30 cellular contexts compared by ENCODE assay signal in the genomic region with DNA sequence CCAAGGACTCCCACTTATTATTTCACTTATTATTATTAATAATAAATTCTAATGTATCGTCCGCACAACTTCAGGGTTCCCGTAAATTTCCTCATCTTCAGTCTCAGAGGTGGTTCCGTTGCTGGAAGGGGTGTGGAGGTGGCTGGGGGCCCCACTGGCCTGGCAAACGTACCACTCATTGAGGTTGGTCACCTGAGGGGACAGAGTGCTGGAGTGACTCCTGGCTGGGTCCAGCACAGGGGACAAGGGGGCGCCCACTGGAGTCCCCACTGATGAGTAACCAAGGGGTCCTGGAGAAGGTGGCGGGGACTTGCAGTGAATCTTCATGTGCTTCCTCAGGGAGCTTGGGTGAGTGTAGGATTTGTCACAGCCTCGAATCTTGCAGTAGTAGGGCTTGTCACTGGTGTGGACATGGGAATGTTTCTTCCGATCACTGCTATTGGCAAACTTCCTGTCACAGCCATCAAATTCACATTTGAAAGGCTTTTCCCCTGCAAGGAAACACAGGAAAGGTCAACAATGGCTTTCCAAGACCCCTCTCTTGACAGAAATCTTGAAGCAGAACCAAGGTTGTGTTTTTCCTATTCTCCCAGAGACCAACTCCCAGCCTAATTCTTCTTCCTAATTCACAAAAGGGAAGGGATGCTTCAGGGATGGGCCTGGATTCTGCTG. TPM values are rescaled to one million over a fixed set of nuclear protein-coding genes. Genes with fewer than 3 reads are reported as not detected.
DNase-seq lines count a peak whose midpoint lies in the region; ATAC-seq and TF ChIP-seq lines count a peak whose summit lies in the region.
"Had no signal": no experiment of that assay in that cellular context is flagged by ENCODE, and none has a peak within 500 bp of the region (broad histone marks: within the 10 kb centered on the region; RNA-seq: fewer than 3 reads in every experiment).

No MANE protein-coding gene starts in this region.

- H2AFZ ChIP-seq in GM23338 (no peak overlapping the region), neural progenitor cell (replicated peaks) (no peak overlapping the region)
- H2AFZ ChIP-seq: PC-9 had no signal

- H3K36me3 ChIP-seq in GM23338 (ENCODE audit: insufficient read depth), result peaks cover 21% of the 10 kb centered on the region
- H3K36me3 ChIP-seq in HUES64 (ENCODE audit: insufficient read depth, low read length), result peaks cover 59% of the 10 kb centered on the region
- H3K36me3 ChIP-seq in neural progenitor cell, result peaks cover 14% of the 10 kb centered on the region
- H3K36me3 ChIP-seq: upper lobe of right lung had no signal

- no peak overlapping the region for H3K9ac ChIP-seq in HUES64 (ENCODE audit: low read depth, low read length)
- H3K9ac ChIP-seq in neural progenitor cell, result no peak overlapping the region

- H3K4me1 Mint-ChIP-seq in GM23338 (peaks cover 50% of the 10 kb centered on the region), neural progenitor cell (peaks cover 56% of the 10 kb centered on the region)

- peaks cover 67% of the 10 kb centered on the region for H3K4me1 ChIP-seq in GM23338 (ENCODE audit: insufficient read depth)
- peaks cover 46% of the 10 kb centered on the region for H3K4me1 ChIP-seq in HUES64 (ENCODE audit: insufficient read depth, low read length)
- H3K4me1 ChIP-seq in neural progenitor cell, result peaks cover 65% of the 10 kb centered on the region

- H3K4me3 Mint-ChIP-seq in GM23338, result peak overlapping the region; percentile 88
- peak overlapping the region; percentile 99 for H3K4me3 Mint-ChIP-seq in neural progenitor cell
- H3K4me3 Mint-ChIP-seq: activated CD4-positive, alpha-beta memory T cell treated with anti-CD3 and anti-CD28 coated beads, Interleukin-2, amount 10 ng/mL, durations not matched to agents 7 days and 5 days; activated naive CD8-positive, alpha-beta T cell treated with anti-CD3 and anti-CD28 coated beads, Interleukin-2, amount 10 ng/mL, durations not matched to agents 7 days and 5 days had no signal

- H3K27ac ChIP-seq in GM23338 (ENCODE audit: low read depth) (no peak overlapping the region), HUES64 (ENCODE audit: low read depth, low read length) (no peak overlapping the region), cingulate gyrus (ENCODE audit: low read depth, low read length) (peak overlapping the region; percentile 33), neural progenitor cell (no peak overlapping the region)
- H3K27ac ChIP-seq: PC-9, upper lobe of right lung had no signal

- TF ChIP-seq CTCF in GM23338 (conservative IDR thresholded peaks at IDR 0.05; ENCODE audit: low read depth in 2 of 2), result no peak
- no peak for TF ChIP-seq CTCF in neural progenitor cell (IDR thresholded peaks at IDR 0.05)

- peaks cover 6% of the 10 kb centered on the region for H3F3A ChIP-seq in GM23338 (replicated peaks; ENCODE audit: low read depth)
- peaks cover 88% of the 10 kb centered on the region for H3F3A ChIP-seq in neural progenitor cell (ENCODE audit: low read depth)

- H3K4me2 ChIP-seq in GM23338 (peak overlapping the region; percentile 85), neural progenitor cell (peak overlapping the region; percentile 98)
- H3K4me2 ChIP-seq: PC-9 had no signal

- H3K27ac Mint-ChIP-seq in GM23338, result no peak overlapping the region
- peak overlapping the region; percentile 100 for H3K27ac Mint-ChIP-seq in neural progenitor cell
- H3K27ac Mint-ChIP-seq: activated CD4-positive, alpha-beta memory T cell treated with anti-CD3 and anti-CD28 coated beads, Interleukin-2, amount 10 ng/mL, durations not matched to agents 7 days and 5 days had no signal

- DNase-seq in GM23338 (ENCODE audit: low spot score) (no peak), neural progenitor cell (ENCODE audit: low spot score) (no peak), SK-N-DZ (ENCODE audit: low spot score) (no peak)
- DNase-seq: activated CD4-positive, alpha-beta memory T cell treated with anti-CD3 and anti-CD28 coated beads, Interleukin-2, amount 10 ng/mL, durations not matched to agents 7 days and 5 days; activated CD4-positive, alpha-beta T cell treated with anti-CD3 and anti-CD28 coated beads for 1 hour; activated naive CD8-positive, alpha-beta T cell treated with anti-CD3 and anti-CD28 coated beads, Interleukin-2, amount 10 ng/mL, durations not matched to agents 7 days and 5 days; activated T-cell treated with anti-CD3 and anti-CD28 coated beads for 4 hours; aorta; COR-L47; GDM1; kidney; NCI-H187; NCI-H524; PC-9; stimulated activated CD4-positive, alpha-beta T cell treated with anti-CD3 and anti-CD28 coated beads, Interleukin-15, amount 100 ng/mL, for 24 hours; stimulated activated CD4-positive, alpha-beta T cell treated with anti-CD3 and anti-CD28 coated beads, Interleukin-4, amount 100 ng/mL, for 4 hours; T-helper 2 cell; upper lobe of right lung had no signal

- no peaks in the 10 kb centered on the region for H3K9me2 ChIP-seq in GM23338 (ENCODE audit: insufficient read depth)

- H3K36me3 Mint-ChIP-seq in GM23338 (ENCODE audit: low read depth) (peaks cover 60% of the 10 kb centered on the region), neural progenitor cell (peaks cover 47% of the 10 kb centered on the region)

- H3K27me3 ChIP-seq in GM23338 (ENCODE audit: insufficient read depth), result peaks cover 72% of the 10 kb centered on the region
- peaks cover 53% of the 10 kb centered on the region for H3K27me3 ChIP-seq in HUES64 (ENCODE audit: insufficient read depth, low read length)
- peaks cover 11% of the 10 kb centered on the region for H3K27me3 ChIP-seq in neural progenitor cell

- peak overlapping the region; percentile 91 for H3K4me3 ChIP-seq in GM23338
- H3K4me3 ChIP-seq in HUES64 (ENCODE audit: low read length), result peak overlapping the region; percentile 97; the same call in 1 of the 2 replicates
- H3K4me3 ChIP-seq in neural progenitor cell, result peak overlapping the region; percentile 96
- H3K4me3 ChIP-seq: PC-9, upper lobe of right lung had no signal

- ATAC-seq in GM23338 (no peak), HG03280 (IDR thresholded peaks at IDR 0.05; ENCODE audit: unreplicated experiment) (no peak), HG02885 (IDR thresholded peaks at IDR 0.05; ENCODE audit: poor library complexity, unreplicated experiment) (no peak)
- ATAC-seq: esophagus mucosa, Right ventricle myocardium inferior, upper lobe of right lung had no signal

- H3K79me2 ChIP-seq in GM23338 (replicated peaks; ENCODE audit: insufficient read depth) (peaks cover 52% of the 10 kb centered on the region), neural progenitor cell (ENCODE audit: low read depth) (peaks cover 97% of the 10 kb centered on the region)

- H4K20me1 ChIP-seq in GM23338 (replicated peaks; ENCODE audit: insufficient read depth) (peaks cover 40% of the 10 kb centered on the region), neural progenitor cell (ENCODE audit: low read depth) (peaks cover 87% of the 10 kb centered on the region)

- H3K9me3 ChIP-seq in HUES64 (ENCODE audit: insufficient read depth, low read depth, low read length) (no peaks in the 10 kb centered on the region), neural progenitor cell (ENCODE audit: low read depth) (no peaks in the 10 kb centered on the region)
- H3K9me3 ChIP-seq: upper lobe of right lung had no signal

- H3K9me3 Mint-ChIP-seq in GM23338, result peaks cover 4% of the 10 kb centered on the region; the same call in 2 of the 3 replicates
- peaks cover 15% of the 10 kb centered on the region for H3K9me3 Mint-ChIP-seq in neural progenitor cell
- H3K9me3 Mint-ChIP-seq: activated CD4-positive, alpha-beta memory T cell treated with anti-CD3 and anti-CD28 coated beads, Interleukin-2, amount 10 ng/mL, durations not matched to agents 7 days and 5 days; activated naive CD8-positive, alpha-beta T cell treated with anti-CD3 and anti-CD28 coated beads, Interleukin-2, amount 10 ng/mL, durations not matched to agents 7 days and 5 days had no signal

- 89% methylated on average over 8 of the region's 9 CpGs for WGBS in HUES64

- H3K27me3 Mint-ChIP-seq in GM23338 (ENCODE audit: insufficient read depth, low read depth, poor library complexity) (peaks cover 38% of the 10 kb centered on the region), neural progenitor cell (ENCODE audit: insufficient read depth, low read depth) (peaks cover 18% of the 10 kb centered on the region)

TF ChIP-seq in GM23338, 12 proteins besides CTCF, POLR2A, EP300 and RAD21 (continues in another document):
- TF ChIP-seq ZNF331 (CRISPR knock-in tag; IDR thresholded peaks at IDR 0.05; ENCODE audit: low read depth), result no peak

RNA-seq across cellular contexts. Expression of a gene that starts 6.1 kb away (rescaled TPM):
- 28.0 and 32.6 TPM in 2 replicates for total RNA-seq in GM23338 (2014; rRNA removed; shearing (Covaris generic))
- polyA plus RNA-seq in GM23338 (2016; fragmentation: Nextera tagmentation; extraction: Ambion mirVana), result 14.1 and 17.2 TPM in 2 replicates
- 25.6 TPM for polyA plus RNA-seq in HUES64 (2013, experiment 1 of 2)
- 25.2 TPM for polyA plus RNA-seq in HUES64 (2013, experiment 2 of 2)
- total RNA-seq in neural progenitor cell (ENCODE audit: low replicate concordance), result 29.0 and 35.7 TPM in 2 replicates
- 0.01 TPM in 1 of 2 replicates, not detected in the other for polyA plus RNA-seq in SK-N-DZ (2014; cell fraction: cytosol; rRNA removed)
- not detected in 2 replicates for polyA plus RNA-seq in SK-N-DZ (2014; cell fraction: nucleus; rRNA removed)
- total RNA-seq: activated CD4-positive, alpha-beta memory T cell treated with anti-CD3 and anti-CD28 coated beads, Interleukin-2, amount 10 ng/mL, durations not matched to agents 7 days and 5 days; activated naive CD8-positive, alpha-beta T cell treated with anti-CD3 and anti-CD28 coated beads, Interleukin-2, amount 10 ng/mL, durations not matched to agents 7 days and 5 days; aorta; esophagus mucosa; fibroblast of villous mesenchyme; kidney; liver; myocyte; omental fat pad; pulmonary artery endothelial cell; Right ventricle myocardium inferior; upper lobe of right lung had no signal
- polyA plus RNA-seq: liver had no signal

RNA-seq across cellular contexts. Expression of a gene that starts 16.1 kb away (rescaled TPM):
- 76.2 and 87.9 TPM in 2 replicates for total RNA-seq in GM23338 (2014; rRNA removed; shearing (Covaris generic))
- 62.6 and 63.2 TPM in 2 replicates for polyA plus RNA-seq in GM23338 (2016; fragmentation: Nextera tagmentation; extraction: Ambion mirVana)
- polyA plus RNA-seq in HUES64 (2013, experiment 1 of 2), result 113 TPM
- 125 TPM for polyA plus RNA-seq in HUES64 (2013, experiment 2 of 2)
- 52.4 and 87.3 TPM in 2 replicates for total RNA-seq in neural progenitor cell (ENCODE audit: low replicate concordance)
- polyA plus RNA-seq in SK-N-DZ (2014; cell fraction: cytosol; rRNA removed), result not detected in 2 replicates
- not detected in 2 replicates for polyA plus RNA-seq in SK-N-DZ (2014; cell fraction: nucleus; rRNA removed)
- total RNA-seq: activated naive CD8-positive, alpha-beta T cell treated with anti-CD3 and anti-CD28 coated beads, Interleukin-2, amount 10 ng/mL, durations not matched to agents 7 days and 5 days; aorta; cardiac septum; fibroblast of villous mesenchyme; liver; myocyte; omental fat pad; pulmonary artery endothelial cell; Right ventricle myocardium inferior; upper lobe of right lung had no signal
- polyA plus RNA-seq: liver had no signal
